Comparison of ENCODE assay signal across 1 cellular context in the genomic region with DNA sequence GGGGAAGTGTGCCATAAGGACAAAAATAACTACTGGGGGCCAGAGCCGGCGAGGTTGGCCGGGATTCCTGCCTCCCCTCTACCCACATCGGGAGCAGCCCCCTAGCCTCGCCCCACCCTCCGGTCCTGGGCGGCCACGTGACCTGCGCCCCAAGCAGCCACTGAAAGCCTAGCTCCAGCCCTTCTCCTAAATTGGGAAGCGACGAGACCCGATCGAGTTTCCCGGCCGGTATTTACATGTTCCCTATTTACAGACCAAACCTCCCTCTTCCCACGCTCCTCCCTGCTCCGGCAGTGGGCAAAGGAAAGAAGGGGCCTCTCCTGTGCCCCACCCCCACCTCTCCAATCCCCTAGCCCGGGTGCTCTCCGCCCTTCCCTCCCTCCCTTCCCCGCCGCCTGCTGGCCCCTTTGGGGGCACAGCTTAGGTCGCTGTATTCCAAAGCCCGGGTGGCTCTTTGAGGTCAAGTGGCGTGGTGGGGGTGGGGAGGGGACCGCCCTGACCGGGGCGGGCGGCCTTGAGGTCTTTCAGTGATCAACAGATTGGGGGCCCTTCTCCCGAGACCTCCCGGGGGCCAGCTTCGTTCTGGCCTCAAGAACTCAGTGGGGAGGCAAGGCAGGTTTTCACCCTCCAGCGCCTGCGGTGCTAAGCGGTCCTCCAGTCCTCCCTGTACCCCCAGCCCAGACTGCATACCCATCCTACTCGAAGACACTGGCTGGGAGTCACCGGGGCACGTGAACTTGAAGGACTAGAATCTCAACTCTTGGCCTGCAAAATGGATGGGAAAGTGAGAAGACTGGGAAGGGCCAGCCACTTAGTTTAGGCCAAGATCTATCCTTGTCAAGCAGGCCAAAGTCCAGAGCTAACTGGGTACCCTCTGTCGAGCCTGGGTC.
TF ChIP-seq lines count a peak whose summit lies in the region.

No MANE protein-coding gene starts in this region.

TF ChIP-seq in HepG2, 621 proteins besides CTCF, POLR2A, EP300 and RAD21 (continued from another document):
- TF ChIP-seq, protein P1, sequence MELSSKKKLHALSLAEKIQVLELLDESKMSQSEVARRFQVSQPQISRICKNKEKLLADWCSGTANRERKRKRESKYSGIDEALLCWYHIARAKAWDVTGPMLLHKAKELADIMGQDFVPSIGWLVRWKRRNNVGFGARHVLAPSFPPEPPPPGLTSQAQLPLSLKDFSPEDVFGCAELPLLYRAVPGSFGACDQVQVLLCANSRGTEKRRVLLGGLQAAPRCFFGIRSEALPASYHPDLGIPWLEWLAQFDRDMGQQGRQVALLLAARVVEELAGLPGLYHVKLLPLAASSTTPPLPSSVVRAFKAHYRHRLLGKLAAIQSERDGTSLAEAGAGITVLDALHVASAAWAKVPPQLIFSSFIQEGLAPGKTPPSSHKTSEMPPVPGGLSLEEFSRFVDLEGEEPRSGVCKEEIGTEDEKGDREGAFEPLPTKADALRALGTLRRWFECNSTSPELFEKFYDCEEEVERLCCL (CRISPR knock-in tag; IDR thresholded peaks at IDR 0.05; ENCODE audit: borderline replicate concordance), result no peak
- TF ChIP-seq ZNF672 (CRISPR knock-in tag; IDR thresholded peaks at IDR 0.05), result no peak
- TF ChIP-seq, protein P2, sequence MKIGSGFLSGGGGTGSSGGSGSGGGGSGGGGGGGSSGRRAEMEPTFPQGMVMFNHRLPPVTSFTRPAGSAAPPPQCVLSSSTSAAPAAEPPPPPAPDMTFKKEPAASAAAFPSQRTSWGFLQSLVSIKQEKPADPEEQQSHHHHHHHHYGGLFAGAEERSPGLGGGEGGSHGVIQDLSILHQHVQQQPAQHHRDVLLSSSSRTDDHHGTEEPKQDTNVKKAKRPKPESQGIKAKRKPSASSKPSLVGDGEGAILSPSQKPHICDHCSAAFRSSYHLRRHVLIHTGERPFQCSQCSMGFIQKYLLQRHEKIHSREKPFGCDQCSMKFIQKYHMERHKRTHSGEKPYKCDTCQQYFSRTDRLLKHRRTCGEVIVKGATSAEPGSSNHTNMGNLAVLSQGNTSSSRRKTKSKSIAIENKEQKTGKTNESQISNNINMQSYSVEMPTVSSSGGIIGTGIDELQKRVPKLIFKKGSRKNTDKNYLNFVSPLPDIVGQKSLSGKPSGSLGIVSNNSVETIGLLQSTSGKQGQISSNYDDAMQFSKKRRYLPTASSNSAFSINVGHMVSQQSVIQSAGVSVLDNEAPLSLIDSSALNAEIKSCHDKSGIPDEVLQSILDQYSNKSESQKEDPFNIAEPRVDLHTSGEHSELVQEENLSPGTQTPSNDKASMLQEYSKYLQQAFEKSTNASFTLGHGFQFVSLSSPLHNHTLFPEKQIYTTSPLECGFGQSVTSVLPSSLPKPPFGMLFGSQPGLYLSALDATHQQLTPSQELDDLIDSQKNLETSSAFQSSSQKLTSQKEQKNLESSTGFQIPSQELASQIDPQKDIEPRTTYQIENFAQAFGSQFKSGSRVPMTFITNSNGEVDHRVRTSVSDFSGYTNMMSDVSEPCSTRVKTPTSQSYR (CRISPR knock-in tag; IDR thresholded peaks at IDR 0.05; ENCODE audit: borderline replicate concordance), result peak; percentile 76; the same call in 1 of the 2 replicates
- TF ChIP-seq MTA1 (CRISPR knock-in tag; IDR thresholded peaks at IDR 0.05; ENCODE audit: borderline replicate concordance), result no peak
- TF ChIP-seq BORCS8-MEF2B (CRISPR knock-in tag; IDR thresholded peaks at IDR 0.05), result no peak
- TF ChIP-seq TP53 (CRISPR knock-in tag; conservative IDR thresholded peaks at IDR 0.05), result no peak
- TF ChIP-seq HDAC6 (IDR thresholded peaks at IDR 0.05; ENCODE audit: low read depth, low read length), result no peak
- no peak for TF ChIP-seq SRY (CRISPR knock-in tag; IDR thresholded peaks at IDR 0.05)
- no peak for TF ChIP-seq CBX2 (IDR thresholded peaks at IDR 0.05; ENCODE audit: low read depth, low read length)
- no peak for TF ChIP-seq CBX2 (CRISPR knock-in tag; IDR thresholded peaks at IDR 0.05; ENCODE audit: low read depth)
- TF ChIP-seq ZNF3 (CRISPR knock-in tag; IDR thresholded peaks at IDR 0.05), result no peak
- no peak for TF ChIP-seq HOXD1 (CRISPR knock-in tag; IDR thresholded peaks at IDR 0.05)
- TF ChIP-seq HNF4G (IDR thresholded peaks at IDR 0.05; ENCODE audit: borderline replicate concordance, low read depth, low read length), result no peak
- TF ChIP-seq HNF4G (CRISPR knock-in tag; IDR thresholded peaks at IDR 0.05; ENCODE audit: borderline replicate concordance, low read depth), result no peak
- no peak for TF ChIP-seq NRL (CRISPR knock-in tag; IDR thresholded peaks at IDR 0.05; ENCODE audit: borderline replicate concordance)
- TF ChIP-seq HOXA7 (CRISPR knock-in tag; IDR thresholded peaks at IDR 0.05), result no peak
- no peak for TF ChIP-seq SSRP1 (CRISPR knock-in tag; IDR thresholded peaks at IDR 0.05)
- peak; percentile 27; the same call in 1 of the 2 replicates for TF ChIP-seq NR2F6 (IDR thresholded peaks at IDR 0.05)
- TF ChIP-seq NR2F6 (CRISPR knock-in tag; IDR thresholded peaks at IDR 0.05), result no peak
- no peak for TF ChIP-seq SP2 (CRISPR knock-in tag; IDR thresholded peaks at IDR 0.05)
- no peak for TF ChIP-seq MIER3 (CRISPR knock-in tag; IDR thresholded peaks at IDR 0.05; ENCODE audit: borderline replicate concordance)
- no peak for TF ChIP-seq EED (CRISPR knock-in tag; IDR thresholded peaks at IDR 0.05)
- no peak for TF ChIP-seq ETV6 (CRISPR knock-in tag; conservative IDR thresholded peaks at IDR 0.05)
- TF ChIP-seq MZF1 (CRISPR knock-in tag; IDR thresholded peaks at IDR 0.05; ENCODE audit: borderline replicate concordance), result no peak
- no peak for TF ChIP-seq ZC3H13 (CRISPR knock-in tag; IDR thresholded peaks at IDR 0.05)
- TF ChIP-seq, protein P3, sequence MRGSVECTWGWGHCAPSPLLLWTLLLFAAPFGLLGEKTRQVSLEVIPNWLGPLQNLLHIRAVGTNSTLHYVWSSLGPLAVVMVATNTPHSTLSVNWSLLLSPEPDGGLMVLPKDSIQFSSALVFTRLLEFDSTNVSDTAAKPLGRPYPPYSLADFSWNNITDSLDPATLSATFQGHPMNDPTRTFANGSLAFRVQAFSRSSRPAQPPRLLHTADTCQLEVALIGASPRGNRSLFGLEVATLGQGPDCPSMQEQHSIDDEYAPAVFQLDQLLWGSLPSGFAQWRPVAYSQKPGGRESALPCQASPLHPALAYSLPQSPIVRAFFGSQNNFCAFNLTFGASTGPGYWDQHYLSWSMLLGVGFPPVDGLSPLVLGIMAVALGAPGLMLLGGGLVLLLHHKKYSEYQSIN (CRISPR knock-in tag; IDR thresholded peaks at IDR 0.05; ENCODE audit: borderline replicate concordance), result no peak
- no peak for TF ChIP-seq MEIS1 (CRISPR knock-in tag; IDR thresholded peaks at IDR 0.05; ENCODE audit: borderline replicate concordance)
- no peak for TF ChIP-seq HOXA9 (CRISPR knock-in tag; IDR thresholded peaks at IDR 0.05; ENCODE audit: borderline replicate concordance)
- TF ChIP-seq, protein P4, sequence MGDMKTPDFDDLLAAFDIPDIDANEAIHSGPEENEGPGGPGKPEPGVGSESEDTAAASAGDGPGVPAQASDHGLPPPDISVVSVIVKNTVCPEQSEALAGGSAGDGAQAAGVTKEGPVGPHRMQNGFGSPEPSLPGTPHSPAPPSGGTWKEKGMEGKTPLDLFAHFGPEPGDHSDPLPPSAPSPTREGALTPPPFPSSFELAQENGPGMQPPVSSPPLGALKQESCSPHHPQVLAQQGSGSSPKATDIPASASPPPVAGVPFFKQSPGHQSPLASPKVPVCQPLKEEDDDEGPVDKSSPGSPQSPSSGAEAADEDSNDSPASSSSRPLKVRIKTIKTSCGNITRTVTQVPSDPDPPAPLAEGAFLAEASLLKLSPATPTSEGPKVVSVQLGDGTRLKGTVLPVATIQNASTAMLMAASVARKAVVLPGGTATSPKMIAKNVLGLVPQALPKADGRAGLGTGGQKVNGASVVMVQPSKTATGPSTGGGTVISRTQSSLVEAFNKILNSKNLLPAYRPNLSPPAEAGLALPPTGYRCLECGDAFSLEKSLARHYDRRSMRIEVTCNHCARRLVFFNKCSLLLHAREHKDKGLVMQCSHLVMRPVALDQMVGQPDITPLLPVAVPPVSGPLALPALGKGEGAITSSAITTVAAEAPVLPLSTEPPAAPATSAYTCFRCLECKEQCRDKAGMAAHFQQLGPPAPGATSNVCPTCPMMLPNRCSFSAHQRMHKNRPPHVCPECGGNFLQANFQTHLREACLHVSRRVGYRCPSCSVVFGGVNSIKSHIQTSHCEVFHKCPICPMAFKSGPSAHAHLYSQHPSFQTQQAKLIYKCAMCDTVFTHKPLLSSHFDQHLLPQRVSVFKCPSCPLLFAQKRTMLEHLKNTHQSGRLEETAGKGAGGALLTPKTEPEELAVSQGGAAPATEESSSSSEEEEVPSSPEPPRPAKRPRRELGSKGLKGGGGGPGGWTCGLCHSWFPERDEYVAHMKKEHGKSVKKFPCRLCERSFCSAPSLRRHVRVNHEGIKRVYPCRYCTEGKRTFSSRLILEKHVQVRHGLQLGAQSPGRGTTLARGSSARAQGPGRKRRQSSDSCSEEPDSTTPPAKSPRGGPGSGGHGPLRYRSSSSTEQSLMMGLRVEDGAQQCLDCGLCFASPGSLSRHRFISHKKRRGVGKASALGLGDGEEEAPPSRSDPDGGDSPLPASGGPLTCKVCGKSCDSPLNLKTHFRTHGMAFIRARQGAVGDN (CRISPR knock-in tag; IDR thresholded peaks at IDR 0.05), result peak; percentile 46; the same call in 1 of the 2 replicates
- no peak for TF ChIP-seq ZNF678 (CRISPR knock-in tag; IDR thresholded peaks at IDR 0.05)
- TF ChIP-seq REXO4 (CRISPR knock-in tag; IDR thresholded peaks at IDR 0.05; ENCODE audit: borderline replicate concordance), result no peak
- no peak for TF ChIP-seq ZSCAN12 (CRISPR knock-in tag; IDR thresholded peaks at IDR 0.05)
- 0 out of 2 replicates have a peak, but pooled peaks have one; percentile 10 for TF ChIP-seq HNF4A (CRISPR knock-in tag; IDR thresholded peaks at IDR 0.05)
- TF ChIP-seq CEBPB (IDR thresholded peaks at IDR 0.05; ENCODE audit: borderline replicate concordance, low read depth, low read length), result no peak
- no peak for TF ChIP-seq ZNF589 (CRISPR knock-in tag; conservative IDR thresholded peaks at IDR 0.05)
- TF ChIP-seq ZNF569 (CRISPR knock-in tag; IDR thresholded peaks at IDR 0.05; ENCODE audit: borderline replicate concordance), result no peak
- TF ChIP-seq ZNF598 (CRISPR knock-in tag; IDR thresholded peaks at IDR 0.05; ENCODE audit: borderline replicate concordance), result no peak
- no peak for TF ChIP-seq MED8 (CRISPR knock-in tag; IDR thresholded peaks at IDR 0.05; ENCODE audit: insufficient replicate concordance)
